ENCODE assay signal across 1 cellular context in genomic region chr16:10122546-10122945, GRCh38.
TF ChIP-seq lines count a peak whose summit lies in the region.

No MANE protein-coding gene starts in this region.

TF ChIP-seq in GM12878, 131 proteins besides CTCF, POLR2A, EP300 and RAD21:
- TF ChIP-seq SKIL (IDR thresholded peaks at IDR 0.05; ENCODE audit: low read depth, poor library complexity, severe bottlenecking) (no peak), ZNF24 (IDR thresholded peaks at IDR 0.05) (no peak), GABPA (IDR thresholded peaks at IDR 0.05; ENCODE audit: low read depth) (no peak), MAX (IDR thresholded peaks at IDR 0.05; ENCODE audit: low read depth, low read length) (no peak), E4F1 (IDR thresholded peaks at IDR 0.05; ENCODE audit: borderline replicate concordance, partially characterized antibody) (no peak), ZBED1 (IDR thresholded peaks at IDR 0.05; ENCODE audit: borderline replicate concordance) (no peak), NRF1 (conservative IDR thresholded peaks at IDR 0.05; ENCODE audit: low read depth, low read length) (no peak), POU2F2 (IDR thresholded peaks at IDR 0.05; ENCODE audit: borderline replicate concordance, low read depth, low read length) (no peak), NBN (IDR thresholded peaks at IDR 0.05) (no peak), LARP7 (IDR thresholded peaks at IDR 0.05) (no peak), ATF7 (IDR thresholded peaks at IDR 0.05; ENCODE audit: low read depth) (no peak), ETV6 (conservative IDR thresholded peaks at IDR 0.05 in 1 of 2, IDR thresholded peaks at IDR 0.05 in 1 of 2; ENCODE audit: borderline replicate concordance in 1 of 2, low read depth in 1 of 2) (no peak), RCOR1 (conservative IDR thresholded peaks at IDR 0.05; ENCODE audit: low read depth, low read length) (no peak), JUND (IDR thresholded peaks at IDR 0.05; ENCODE audit: low read depth, low read length) (no peak)
- TF ChIP-seq, protein P1, sequence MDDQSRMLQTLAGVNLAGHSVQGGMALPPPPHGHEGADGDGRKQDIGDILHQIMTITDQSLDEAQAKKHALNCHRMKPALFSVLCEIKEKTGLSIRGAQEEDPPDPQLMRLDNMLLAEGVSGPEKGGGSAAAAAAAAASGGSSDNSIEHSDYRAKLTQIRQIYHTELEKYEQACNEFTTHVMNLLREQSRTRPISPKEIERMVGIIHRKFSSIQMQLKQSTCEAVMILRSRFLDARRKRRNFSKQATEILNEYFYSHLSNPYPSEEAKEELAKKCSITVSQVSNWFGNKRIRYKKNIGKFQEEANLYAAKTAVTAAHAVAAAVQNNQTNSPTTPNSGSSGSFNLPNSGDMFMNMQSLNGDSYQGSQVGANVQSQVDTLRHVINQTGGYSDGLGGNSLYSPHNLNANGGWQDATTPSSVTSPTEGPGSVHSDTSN (IDR thresholded peaks at IDR 0.05; ENCODE audit: insufficient replicate concordance, low read depth, low read length), result no peak
- TF ChIP-seq, protein P2, sequence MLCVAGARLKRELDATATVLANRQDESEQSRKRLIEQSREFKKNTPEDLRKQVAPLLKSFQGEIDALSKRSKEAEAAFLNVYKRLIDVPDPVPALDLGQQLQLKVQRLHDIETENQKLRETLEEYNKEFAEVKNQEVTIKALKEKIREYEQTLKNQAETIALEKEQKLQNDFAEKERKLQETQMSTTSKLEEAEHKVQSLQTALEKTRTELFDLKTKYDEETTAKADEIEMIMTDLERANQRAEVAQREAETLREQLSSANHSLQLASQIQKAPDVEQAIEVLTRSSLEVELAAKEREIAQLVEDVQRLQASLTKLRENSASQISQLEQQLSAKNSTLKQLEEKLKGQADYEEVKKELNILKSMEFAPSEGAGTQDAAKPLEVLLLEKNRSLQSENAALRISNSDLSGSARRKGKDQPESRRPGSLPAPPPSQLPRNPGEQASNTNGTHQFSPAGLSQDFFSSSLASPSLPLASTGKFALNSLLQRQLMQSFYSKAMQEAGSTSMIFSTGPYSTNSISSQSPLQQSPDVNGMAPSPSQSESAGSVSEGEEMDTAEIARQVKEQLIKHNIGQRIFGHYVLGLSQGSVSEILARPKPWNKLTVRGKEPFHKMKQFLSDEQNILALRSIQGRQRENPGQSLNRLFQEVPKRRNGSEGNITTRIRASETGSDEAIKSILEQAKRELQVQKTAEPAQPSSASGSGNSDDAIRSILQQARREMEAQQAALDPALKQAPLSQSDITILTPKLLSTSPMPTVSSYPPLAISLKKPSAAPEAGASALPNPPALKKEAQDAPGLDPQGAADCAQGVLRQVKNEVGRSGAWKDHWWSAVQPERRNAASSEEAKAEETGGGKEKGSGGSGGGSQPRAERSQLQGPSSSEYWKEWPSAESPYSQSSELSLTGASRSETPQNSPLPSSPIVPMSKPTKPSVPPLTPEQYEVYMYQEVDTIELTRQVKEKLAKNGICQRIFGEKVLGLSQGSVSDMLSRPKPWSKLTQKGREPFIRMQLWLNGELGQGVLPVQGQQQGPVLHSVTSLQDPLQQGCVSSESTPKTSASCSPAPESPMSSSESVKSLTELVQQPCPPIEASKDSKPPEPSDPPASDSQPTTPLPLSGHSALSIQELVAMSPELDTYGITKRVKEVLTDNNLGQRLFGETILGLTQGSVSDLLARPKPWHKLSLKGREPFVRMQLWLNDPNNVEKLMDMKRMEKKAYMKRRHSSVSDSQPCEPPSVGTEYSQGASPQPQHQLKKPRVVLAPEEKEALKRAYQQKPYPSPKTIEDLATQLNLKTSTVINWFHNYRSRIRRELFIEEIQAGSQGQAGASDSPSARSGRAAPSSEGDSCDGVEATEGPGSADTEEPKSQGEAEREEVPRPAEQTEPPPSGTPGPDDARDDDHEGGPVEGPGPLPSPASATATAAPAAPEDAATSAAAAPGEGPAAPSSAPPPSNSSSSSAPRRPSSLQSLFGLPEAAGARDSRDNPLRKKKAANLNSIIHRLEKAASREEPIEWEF (IDR thresholded peaks at IDR 0.05; ENCODE audit: insufficient replicate concordance, low read depth, low read length), result no peak
- TF ChIP-seq, protein P3, sequence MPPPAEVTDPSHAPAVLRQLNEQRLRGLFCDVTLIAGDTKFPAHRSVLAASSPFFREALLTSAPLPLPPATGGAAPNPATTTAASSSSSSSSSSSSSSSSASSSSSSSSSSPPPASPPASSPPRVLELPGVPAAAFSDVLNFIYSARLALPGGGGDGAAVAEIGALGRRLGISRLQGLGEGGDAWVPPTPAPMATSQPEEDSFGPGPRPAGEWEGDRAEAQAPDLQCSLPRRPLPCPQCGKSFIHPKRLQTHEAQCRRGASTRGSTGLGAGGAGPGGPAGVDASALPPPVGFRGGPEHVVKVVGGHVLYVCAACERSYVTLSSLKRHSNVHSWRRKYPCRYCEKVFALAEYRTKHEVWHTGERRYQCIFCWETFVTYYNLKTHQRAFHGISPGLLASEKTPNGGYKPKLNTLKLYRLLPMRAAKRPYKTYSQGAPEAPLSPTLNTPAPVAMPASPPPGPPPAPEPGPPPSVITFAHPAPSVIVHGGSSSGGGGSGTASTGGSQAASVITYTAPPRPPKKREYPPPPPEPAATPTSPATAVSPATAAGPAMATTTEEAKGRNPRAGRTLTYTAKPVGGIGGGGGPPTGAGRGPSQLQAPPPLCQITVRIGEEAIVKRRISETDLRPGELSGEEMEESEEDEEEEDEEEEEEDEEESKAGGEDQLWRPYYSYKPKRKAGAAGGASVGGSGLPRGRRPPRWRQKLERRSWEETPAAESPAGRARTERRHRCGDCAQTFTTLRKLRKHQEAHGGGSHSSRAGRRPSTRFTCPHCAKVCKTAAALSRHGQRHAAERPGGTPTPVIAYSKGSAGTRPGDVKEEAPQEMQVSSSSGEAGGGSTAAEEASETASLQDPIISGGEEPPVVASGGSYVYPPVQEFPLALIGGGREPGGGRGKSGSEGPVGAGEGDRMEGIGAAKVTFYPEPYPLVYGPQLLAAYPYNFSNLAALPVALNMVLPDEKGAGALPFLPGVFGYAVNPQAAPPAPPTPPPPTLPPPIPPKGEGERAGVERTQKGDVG (CRISPR knock-in tag; IDR thresholded peaks at IDR 0.05), result no peak
- TF ChIP-seq, protein P4, sequence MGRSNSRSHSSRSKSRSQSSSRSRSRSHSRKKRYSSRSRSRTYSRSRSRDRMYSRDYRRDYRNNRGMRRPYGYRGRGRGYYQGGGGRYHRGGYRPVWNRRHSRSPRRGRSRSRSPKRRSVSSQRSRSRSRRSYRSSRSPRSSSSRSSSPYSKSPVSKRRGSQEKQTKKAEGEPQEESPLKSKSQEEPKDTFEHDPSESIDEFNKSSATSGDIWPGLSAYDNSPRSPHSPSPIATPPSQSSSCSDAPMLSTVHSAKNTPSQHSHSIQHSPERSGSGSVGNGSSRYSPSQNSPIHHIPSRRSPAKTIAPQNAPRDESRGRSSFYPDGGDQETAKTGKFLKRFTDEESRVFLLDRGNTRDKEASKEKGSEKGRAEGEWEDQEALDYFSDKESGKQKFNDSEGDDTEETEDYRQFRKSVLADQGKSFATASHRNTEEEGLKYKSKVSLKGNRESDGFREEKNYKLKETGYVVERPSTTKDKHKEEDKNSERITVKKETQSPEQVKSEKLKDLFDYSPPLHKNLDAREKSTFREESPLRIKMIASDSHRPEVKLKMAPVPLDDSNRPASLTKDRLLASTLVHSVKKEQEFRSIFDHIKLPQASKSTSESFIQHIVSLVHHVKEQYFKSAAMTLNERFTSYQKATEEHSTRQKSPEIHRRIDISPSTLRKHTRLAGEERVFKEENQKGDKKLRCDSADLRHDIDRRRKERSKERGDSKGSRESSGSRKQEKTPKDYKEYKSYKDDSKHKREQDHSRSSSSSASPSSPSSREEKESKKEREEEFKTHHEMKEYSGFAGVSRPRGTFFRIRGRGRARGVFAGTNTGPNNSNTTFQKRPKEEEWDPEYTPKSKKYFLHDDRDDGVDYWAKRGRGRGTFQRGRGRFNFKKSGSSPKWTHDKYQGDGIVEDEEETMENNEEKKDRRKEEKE (IDR thresholded peaks at IDR 0.05), result no peak
